In the genomic region with DNA sequence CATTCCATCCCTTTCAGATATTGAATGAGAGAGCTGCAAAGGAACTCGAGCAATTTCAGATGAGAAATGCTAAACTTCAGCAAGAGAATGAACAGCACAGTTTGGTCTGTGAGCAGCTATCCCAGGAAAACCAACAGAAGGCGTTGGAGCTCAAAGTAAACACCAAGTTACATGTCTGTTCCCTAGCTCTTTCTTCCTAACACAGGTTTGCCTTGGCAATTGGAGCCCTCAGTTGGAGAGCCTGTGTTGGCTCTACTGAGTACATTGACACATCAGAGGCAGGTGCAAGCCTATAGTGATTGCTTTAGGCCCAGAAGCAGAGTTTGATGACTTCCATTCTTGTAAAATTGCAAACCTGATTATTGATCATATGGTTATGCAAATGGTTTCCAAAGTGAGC, we compare ENCODE assay signal across 28 cellular contexts. TPM values are rescaled to one million over a fixed set of nuclear protein-coding genes. Genes with fewer than 3 reads are reported as not detected.
"Had no signal": no experiment of that assay in that cellular context is flagged by ENCODE, and none has a peak within 500 bp of the region (broad histone marks: within the 10 kb centered on the region; RNA-seq: fewer than 3 reads in every experiment).

No MANE protein-coding gene starts in this region.

- H3K4me1 Mint-ChIP-seq: activated CD4-positive, alpha-beta memory T cell treated with anti-CD3 and anti-CD28 coated beads, Interleukin-2, amount 10 ng/mL, durations not matched to agents 7 days and 5 days; activated CD4-positive, alpha-beta T cell treated with anti-CD3 and anti-CD28 coated beads for 36 hours; activated naive CD4-positive, alpha-beta T cell treated with anti-CD3 and anti-CD28 coated beads, Interleukin-2, amount 10 ng/mL, durations not matched to agents 7 days and 5 days; activated naive CD8-positive, alpha-beta T cell treated with anti-CD3 and anti-CD28 coated beads for 36 hours; T-cell had no signal

- H3K27ac Mint-ChIP-seq: activated CD4-positive, alpha-beta memory T cell treated with anti-CD3 and anti-CD28 coated beads, Interleukin-2, amount 10 ng/mL, durations not matched to agents 7 days and 5 days; activated CD4-positive, alpha-beta T cell treated with anti-CD3 and anti-CD28 coated beads for 36 hours; activated naive CD4-positive, alpha-beta T cell treated with anti-CD3 and anti-CD28 coated beads, Interleukin-2, amount 10 ng/mL, durations not matched to agents 7 days and 5 days; activated naive CD8-positive, alpha-beta T cell treated with anti-CD3 and anti-CD28 coated beads for 36 hours; activated T-cell treated with anti-CD3 and anti-CD28 coated beads, Interleukin-2, amount 50 U/mL, for 72 hours; activated T-helper 2 cell treated with anti-CD3 and anti-CD28 coated beads, Interferon-gamma antibody, Interleukin-2, Interleukin-4, amounts not matched to agents 10 μg/mL and 5 μg/mL and 100 μg/mL, durations not matched to agents 14 hours and 24 hours and 36 hours; T-cell had no signal

- H3K4me3 Mint-ChIP-seq: activated CD4-positive, alpha-beta memory T cell treated with anti-CD3 and anti-CD28 coated beads, Interleukin-2, amount 10 ng/mL, durations not matched to agents 7 days and 5 days; activated CD4-positive, alpha-beta T cell treated with anti-CD3 and anti-CD28 coated beads for 36 hours; activated naive CD4-positive, alpha-beta T cell treated with anti-CD3 and anti-CD28 coated beads, Interleukin-2, amount 10 ng/mL, durations not matched to agents 7 days and 5 days; activated naive CD8-positive, alpha-beta T cell treated with anti-CD3 and anti-CD28 coated beads for 36 hours; activated T-cell treated with anti-CD3 and anti-CD28 coated beads, Interleukin-2, amount 50 U/mL, for 72 hours; T-cell had no signal

- H3K27me3 ChIP-seq: MG63 had no signal

- H3K36me3 ChIP-seq: MG63 had no signal

- H3K36me3 Mint-ChIP-seq: activated naive CD4-positive, alpha-beta T cell treated with anti-CD3 and anti-CD28 coated beads, Interleukin-2, amount 10 ng/mL, durations not matched to agents 7 days and 5 days; T-cell had no signal

- H3K9me3 Mint-ChIP-seq: activated CD4-positive, alpha-beta memory T cell treated with anti-CD3 and anti-CD28 coated beads, Interleukin-2, amount 10 ng/mL, durations not matched to agents 7 days and 5 days; activated naive CD4-positive, alpha-beta T cell treated with anti-CD3 and anti-CD28 coated beads, Interleukin-2, amount 10 ng/mL, durations not matched to agents 7 days and 5 days; activated T-cell treated with anti-CD3 and anti-CD28 coated beads, Interleukin-2, amount 50 U/mL, for 72 hours; activated T-helper 2 cell treated with anti-CD3 and anti-CD28 coated beads, Interferon-gamma antibody, Interleukin-2, Interleukin-4, amounts not matched to agents 10 μg/mL and 5 μg/mL and 100 μg/mL, durations not matched to agents 14 hours and 24 hours and 36 hours; T-cell had no signal

- ATAC-seq: activated CD4-positive, alpha-beta T cell treated with anti-CD3 and anti-CD28 coated beads for 36 hours; activated T-cell treated with anti-CD3 and anti-CD28 coated beads, Interleukin-2, amount 50 U/mL, for 72 hours; T-cell had no signal

- H3K4me3 ChIP-seq: coronary artery, MG63, PC-9, SK-N-MC had no signal

- DNase-seq: activated CD4-positive, alpha-beta memory T cell treated with anti-CD3 and anti-CD28 coated beads, Interleukin-2, amount 10 ng/mL, durations not matched to agents 7 days and 5 days; activated CD4-positive, alpha-beta T cell treated with anti-CD3 and anti-CD28 coated beads for 36 hours; activated CD4-positive, alpha-beta T cell treated with anti-CD3 and anti-CD28 coated beads, Interleukin-2, amount 50 U/mL, for 1 hour; activated CD8-positive, alpha-beta memory T cell treated with anti-CD3 and anti-CD28 coated beads, Interleukin-2, amount 50 U/mL, for 4 hours; activated gamma-delta T cell treated with Interleukin-2 at 50 U/mL for 16 hours; activated naive CD4-positive, alpha-beta T cell treated with anti-CD3 and anti-CD28 coated beads, Interleukin-2, amount 10 ng/mL, durations not matched to agents 7 days and 5 days; activated naive CD8-positive, alpha-beta T cell treated with anti-CD3 and anti-CD28 coated beads for 36 hours; activated T-cell treated with anti-CD3 and anti-CD28 coated beads, Interleukin-2, amount 50 U/mL, for 72 hours; caudate nucleus; MG63; MV-4-11; NCI-H1092 treated with DMSO at 0.1 percent for 48 hours; NCI-H1417 treated with DMSO at 0.1 percent for 48 hours; NCI-H187 treated with DMSO at 0.1 percent for 48 hours; NCI-H2081 treated with DMSO at 0.1 percent for 48 hours; NCI-H2171; NCI-H345; NCI-H510A; NCI-H774; PC-9; SIG-M5; T-cell; T-helper 2 cell; T1000 had no signal

- FAIRE-seq: TTC549 had no signal

RNA-seq across cellular contexts. Expression of a gene that starts 14.8 kb away (rescaled TPM):
- total RNA-seq: T-cell had no signal
